29 cellular contexts compared by ENCODE assay signal in the genomic region with DNA sequence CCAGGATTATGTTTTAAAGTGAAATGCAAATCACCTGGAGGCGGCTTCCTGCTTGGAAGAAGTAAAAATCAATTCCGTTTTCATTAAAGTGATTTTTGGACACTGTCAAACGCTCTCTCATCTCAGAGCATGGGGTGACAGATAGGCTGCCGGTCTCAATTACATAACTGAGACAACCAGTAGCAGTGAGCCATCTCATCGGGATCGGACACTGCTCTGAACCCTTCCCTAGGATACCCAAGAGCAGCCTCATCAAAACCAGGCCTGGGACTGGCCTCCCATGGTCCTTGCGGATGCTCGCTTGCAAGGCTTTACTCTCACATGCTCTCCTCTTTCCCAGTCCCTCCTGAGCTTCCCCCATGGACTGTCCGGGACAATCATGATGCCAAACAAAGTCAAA. TPM values are rescaled to one million over a fixed set of nuclear protein-coding genes. Genes with fewer than 3 reads are reported as not detected.
"Had no signal": no experiment of that assay in that cellular context is flagged by ENCODE, and none has a peak within 500 bp of the region (broad histone marks: within the 10 kb centered on the region; RNA-seq: fewer than 3 reads in every experiment).

No MANE protein-coding gene starts in this region.

- DNase-seq: activated CD4-positive, alpha-beta T cell treated with anti-CD3 and anti-CD28 coated beads, Interleukin-2, amount 10 ng/mL, durations not matched to agents 24 days and 14 days; activated CD4-positive, alpha-beta T cell treated with anti-CD3 and anti-CD28 coated beads, Interleukin-2, amount 50 U/mL, for 48 hours; activated CD8-positive, alpha-beta T cell treated with anti-CD3 and anti-CD28 coated beads, Interleukin-2, amount 10 ng/mL, durations not matched to agents 7 days and 5 days; activated gamma-delta T cell; activated naive CD4-positive, alpha-beta T cell treated with Interleukin-2 at 50 U/mL for 16 hours; activated naive CD8-positive, alpha-beta T cell treated with anti-CD3 and anti-CD28 coated beads, Interleukin-2, amount 10 ng/mL, durations not matched to agents 7 days and 5 days; activated T-cell treated with anti-CD3 and anti-CD28 coated beads, Interleukin-2, amount 50 U/mL, for 24 hours; amygdala; Karpas-422; MG63; NCI-H1048; NCI-H1105 treated with DMSO at 0.1 percent for 48 hours; NCI-H1436; NCI-H1694; NCI-H1930; NCI-H2081 treated with DMSO at 0.1 percent for 48 hours; NCI-H226; NCI-H446 treated with DMSO at 0.1 percent for 48 hours; NCI-H524; SJCRH30; T1000 had no signal

- ATAC-seq: activated CD8-positive, alpha-beta T cell treated with anti-CD3 and anti-CD28 coated beads, Interleukin-2, amount 10 ng/mL, durations not matched to agents 7 days and 5 days; Panc1 had no signal

- H3K27ac ChIP-seq: ascending aorta, breast epithelium, SJCRH30, SK-N-MC had no signal

RNA-seq across cellular contexts. Expression of a gene that starts 12.1 kb away (rescaled TPM):
- total RNA-seq: activated CD4-positive, alpha-beta T cell treated with anti-CD3 and anti-CD28 coated beads, Interleukin-2, amount 10 ng/mL, durations not matched to agents 24 days and 14 days; activated CD8-positive, alpha-beta T cell treated with anti-CD3 and anti-CD28 coated beads, Interleukin-2, amount 10 ng/mL, durations not matched to agents 7 days and 5 days; activated naive CD8-positive, alpha-beta T cell treated with anti-CD3 and anti-CD28 coated beads, Interleukin-2, amount 10 ng/mL, durations not matched to agents 7 days and 5 days; activated T-helper 2 cell treated with anti-CD3 and anti-CD28 coated beads, Interferon-gamma antibody, Interleukin-2, Interleukin-4, amounts not matched to agents 10 μg/mL and 5 μg/mL and 100 μg/mL, durations not matched to agents 14 hours and 24 hours and 36 hours; RPMI7951; T-helper 1 cell treated with Interleukin-12 subunit alpha and Interleukin-12 subunit beta and Interleukin-4 antibody, amounts not matched to agents 30 ng/mL and 1 ng/mL, for 36 hours; T-helper 2 cell treated with Interferon-gamma antibody and Interleukin-4, amounts not matched to agents 100 ng/mL and 5 ng/mL, for 36 hours had no signal
